In the genomic region with DNA sequence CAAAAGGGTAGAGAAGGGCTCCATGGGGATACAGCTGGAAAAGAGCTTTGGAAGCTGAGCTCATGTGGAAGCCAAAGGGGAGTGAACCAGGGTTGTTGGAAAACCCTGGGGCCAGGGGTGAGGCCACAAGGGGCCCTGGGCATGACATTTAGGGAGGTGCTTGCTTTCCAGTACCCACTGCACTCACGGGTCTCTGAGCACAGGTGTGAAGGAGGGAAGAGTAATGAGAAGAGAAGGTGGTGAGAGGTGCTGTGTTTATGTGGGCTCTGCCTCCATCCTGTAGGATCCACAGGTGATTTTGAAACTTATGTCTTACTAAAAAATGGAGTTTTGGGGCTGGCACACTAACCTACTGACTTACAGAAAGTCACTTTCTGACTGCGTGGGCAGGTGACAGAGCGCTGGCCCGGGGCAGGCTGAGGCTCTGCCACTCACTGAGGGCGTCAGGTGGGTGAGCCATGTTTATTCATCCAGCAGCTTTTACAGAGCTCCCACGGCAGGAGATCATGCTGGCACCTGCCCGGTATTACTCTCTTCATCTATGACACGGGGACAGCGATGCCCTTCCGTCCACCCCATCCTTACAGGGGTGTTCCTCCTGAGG, we compare ENCODE assay signal across 11 cellular contexts. TPM values are rescaled to one million over a fixed set of nuclear protein-coding genes. Genes with fewer than 3 reads are reported as not detected.
A peak's percentile ranks its signal among the peaks of the same experiment; 100 is the strongest.
DNase-seq lines count a peak whose midpoint lies in the region; ATAC-seq and TF ChIP-seq lines count a peak whose summit lies in the region.
"Had no signal": no experiment of that assay in that cellular context is flagged by ENCODE, and none has a peak within 500 bp of the region (broad histone marks: within the 10 kb centered on the region; RNA-seq: fewer than 3 reads in every experiment).

No MANE protein-coding gene starts in this region.

- no peak for DNase-seq in CD4-positive, alpha-beta T cell
- peak; percentile 50 for DNase-seq in activated CD4-positive, CD25-positive, alpha-beta regulatory T cell treated with anti-CD3 and anti-CD28 coated beads, Interleukin-2, amount 50 U/mL, for 72 hours
- DNase-seq in activated naive CD8-positive, alpha-beta T cell treated with anti-CD3 and anti-CD28 coated beads, Interleukin-2, amount 50 U/mL, for 24 hours, result peak; percentile 59
- peak; percentile 76 for DNase-seq in stimulated activated CD4-positive, alpha-beta T cell treated with anti-CD3 and anti-CD28 coated beads, Interleukin-15, amount 100 ng/mL, for 24 hours
- DNase-seq in heart left ventricle (no peak), GF-D8 (lab: John Stamatoyannopoulos, UW) (no peak), HCEC 1CT (no peak)
- DNase-seq: AML-193, heart right ventricle, lower lobe of right lung had no signal

- peaks cover 67% of the 10 kb centered on the region for H3K4me1 Mint-ChIP-seq in CD4-positive, alpha-beta T cell (ENCODE audit: low read depth)
- peaks cover 93% of the 10 kb centered on the region for H3K4me1 Mint-ChIP-seq in activated naive CD8-positive, alpha-beta T cell treated with anti-CD3 and anti-CD28 coated beads, Interleukin-2, amount 50 U/mL, for 24 hours

- H3K27me3 Mint-ChIP-seq in CD4-positive, alpha-beta T cell, result no peaks in the 10 kb centered on the region
- H3K27me3 Mint-ChIP-seq in activated naive CD8-positive, alpha-beta T cell treated with anti-CD3 and anti-CD28 coated beads, Interleukin-2, amount 50 U/mL, for 24 hours, result peaks cover 2% of the 10 kb centered on the region

- TF ChIP-seq CTCF in CD4-positive, alpha-beta T cell (IDR thresholded peaks at IDR 0.05), result no peak
- no peak for TF ChIP-seq CTCF in heart left ventricle (IDR thresholded peaks at IDR 0.05)

- intact Hi-C loops in CD4-positive, alpha-beta T cell (cut with DNase I, micrococcal nuclease), result no loop called here
- intact Hi-C loops in heart left ventricle (cut with DNase I), result loop anchor here in 1 of 10 donors (5.0 kb wide), 1 partner anchor 47 kb away; no protein-coding TSS in a partner anchor

- no peaks in the 10 kb centered on the region for H3K9me3 ChIP-seq in CD4-positive, alpha-beta T cell (ENCODE audit: control insufficient read depth, low read length)
- H3K9me3 ChIP-seq in heart left ventricle, result no peaks in the 10 kb centered on the region
- H3K9me3 ChIP-seq: heart right ventricle, lower lobe of right lung had no signal

- no peaks in the 10 kb centered on the region for H3K36me3 ChIP-seq in heart left ventricle
- H3K36me3 ChIP-seq: heart right ventricle, lower lobe of right lung had no signal

- peak overlapping the region; percentile 95 for H3K27ac Mint-ChIP-seq in CD4-positive, alpha-beta T cell
- peak overlapping the region; percentile 99 for H3K27ac Mint-ChIP-seq in activated naive CD8-positive, alpha-beta T cell treated with anti-CD3 and anti-CD28 coated beads, Interleukin-2, amount 50 U/mL, for 24 hours

- POLR2A ChIA-PET in CD4-positive, alpha-beta T cell (lab: Charles Lee), result interaction anchor here (1.5 kb wide), 1 partner anchor 19 kb away, joined by 3 read pairs; a partner anchor contains a TSS

- WGBS in heart left ventricle, 4 donors, result 93 to 97% (median 94%) methylated on average over 10 of the region's 10 CpGs

- no peak overlapping the region for H3K4me3 ChIP-seq in heart left ventricle
- H3K4me3 ChIP-seq: heart right ventricle, lower lobe of right lung had no signal

- H3K4me1 ChIP-seq in heart left ventricle, result peaks cover 0 to 76% (median 30%) of the 10 kb centered on the region in 12 donors

- no peaks in the 10 kb centered on the region for H3K27me3 ChIP-seq in CD4-positive, alpha-beta T cell (ENCODE audit: control insufficient read depth, insufficient read depth, low read length)
- H3K27me3 ChIP-seq in heart left ventricle, result no peaks in the 10 kb centered on the region
- H3K27me3 ChIP-seq: heart right ventricle had no signal

- peak overlapping the region; percentile 61 for H3K27ac ChIP-seq in CD4-positive, alpha-beta T cell (ENCODE audit: low read depth, low read length)
- peak overlapping the region in 1 of 12 donors; percentile 86 for H3K27ac ChIP-seq in heart left ventricle

- ATAC-seq in CD4-positive, alpha-beta T cell (ENCODE audit: poor library complexity), result no peak
- ATAC-seq in activated naive CD8-positive, alpha-beta T cell treated with anti-CD3 and anti-CD28 coated beads, Interleukin-2, amount 50 U/mL, for 24 hours, result peak; percentile 14
- no peak for ATAC-seq in heart left ventricle
- no peak for ATAC-seq in GM21825 (IDR thresholded peaks at IDR 0.05; ENCODE audit: unreplicated experiment)
- ATAC-seq: heart right ventricle, lower lobe of right lung had no signal

- CTCF ChIA-PET in CD4-positive, alpha-beta T cell (lab: Charles Lee), result interaction anchor here (1.1 kb wide), 1 partner anchor 19 kb away, joined by 3 read pairs; a partner anchor contains a TSS

- no peaks in the 10 kb centered on the region for H3K9me3 Mint-ChIP-seq in CD4-positive, alpha-beta T cell
- H3K9me3 Mint-ChIP-seq in activated naive CD8-positive, alpha-beta T cell treated with anti-CD3 and anti-CD28 coated beads, Interleukin-2, amount 50 U/mL, for 24 hours, result no peaks in the 10 kb centered on the region

- peak overlapping the region; percentile 3 for H3K4me3 Mint-ChIP-seq in CD4-positive, alpha-beta T cell
- peak overlapping the region; percentile 48 for H3K4me3 Mint-ChIP-seq in activated naive CD8-positive, alpha-beta T cell treated with anti-CD3 and anti-CD28 coated beads, Interleukin-2, amount 50 U/mL, for 24 hours

- TF ChIP-seq POLR2A in heart left ventricle (IDR thresholded peaks at IDR 0.05), result no peak

- H3K36me3 Mint-ChIP-seq in CD4-positive, alpha-beta T cell (ENCODE audit: low read depth), result no peaks in the 10 kb centered on the region
- H3K36me3 Mint-ChIP-seq in activated naive CD8-positive, alpha-beta T cell treated with anti-CD3 and anti-CD28 coated beads, Interleukin-2, amount 50 U/mL, for 24 hours (ENCODE audit: low read depth), result peaks cover 12% of the 10 kb centered on the region

RNA-seq across cellular contexts. Expression of a gene that starts 18.9 kb away (rescaled TPM):
- 10 to 100 TPM; 19.4 to 25.3 TPM for total RNA-seq in CD4-positive, alpha-beta T cell
- 10 to 100 TPM in 3 of 9 donors, 1 to 10 TPM in 6; 6.1 to 31.1 (median 7.5) TPM for total RNA-seq in heart left ventricle
- 1 to 10 TPM; 6.3 to 8.0 TPM for polyA plus RNA-seq in heart left ventricle

Comparison
In these comparisons a context has a peak if more than half of its experiments do, and no peak if none do; other contexts are left out.
1. DNase-seq: peak in activated CD4-positive, CD25-positive, alpha-beta regulatory T cell treated with anti-CD3 and anti-CD28 coated beads, Interleukin-2, amount 50 U/mL, for 72 hours (single experiment), activated naive CD8-positive, alpha-beta T cell treated with anti-CD3 and anti-CD28 coated beads, Interleukin-2, amount 50 U/mL, for 24 hours (single experiment) and stimulated activated CD4-positive, alpha-beta T cell treated with anti-CD3 and anti-CD28 coated beads, Interleukin-15, amount 100 ng/mL, for 24 hours (single experiment); none in CD4-positive, alpha-beta T cell (0 of 10), heart left ventricle (0 of 5), GF-D8 (single experiment) and HCEC 1CT (single experiment).